11 cellular contexts compared by ENCODE assay signal in the genomic region with DNA sequence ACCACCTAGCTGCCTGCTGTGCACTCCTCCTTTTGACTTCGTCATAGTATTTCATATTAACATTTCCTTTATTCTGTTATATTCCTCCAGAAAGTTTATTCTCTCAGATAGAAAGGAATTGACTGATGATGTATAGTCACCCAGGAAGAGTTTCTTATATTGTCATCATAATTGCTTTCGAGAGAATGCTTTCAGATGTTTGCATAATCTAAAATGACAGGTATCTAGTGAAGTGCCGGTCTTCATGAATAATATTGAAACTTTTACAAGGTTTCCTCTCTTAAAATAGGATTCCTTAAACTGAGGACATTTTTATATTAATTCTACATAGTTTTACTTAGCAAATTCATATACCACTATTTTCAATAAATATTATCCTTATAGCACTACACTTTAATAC. TPM values are rescaled to one million over a fixed set of nuclear protein-coding genes. Genes with fewer than 3 reads are reported as not detected.
DNase-seq lines count a peak whose midpoint lies in the region; ATAC-seq and TF ChIP-seq lines count a peak whose summit lies in the region.
"Had no signal": no experiment of that assay in that cellular context is flagged by ENCODE, and none has a peak within 500 bp of the region (broad histone marks: within the 10 kb centered on the region; RNA-seq: fewer than 3 reads in every experiment).

No MANE protein-coding gene starts in this region.

- dilution Hi-C loops in mammary epithelial cell (cut with HindIII; ENCODE audit: low sequenced_read_pairs): no loop called here

- no peak overlapping the region for H2BK20ac ChIP-seq in H9 (ENCODE audit: low read depth, low read length, poor library complexity, severe bottlenecking)

- intact Hi-C loops in MCF 10A (cut with micrococcal nuclease) (no loop called here), mammary epithelial cell (cut with micrococcal nuclease) (no loop called here)

- no peaks in the 10 kb centered on the region for H3K27me3 Mint-ChIP-seq in MCF 10A (ENCODE audit: insufficient read depth, unreplicated experiment)
- no peaks in the 10 kb centered on the region for H3K27me3 Mint-ChIP-seq in H9 (ENCODE audit: low read depth)
- H3K27me3 Mint-ChIP-seq: naive thymus-derived CD4-positive, alpha-beta T cell; stimulated activated naive CD8-positive, alpha-beta T cell treated with anti-CD3 and anti-CD28 coated beads, Interleukin-15, amount 100 ng/mL, for 72 hours had no signal

- H3K4me1 Mint-ChIP-seq in MCF 10A (ENCODE audit: insufficient read depth, unreplicated experiment) (peaks cover 46% of the 10 kb centered on the region), H9 (peaks cover 33 to 38% of the 10 kb centered on the region in 2 experiments)

- H3K56ac ChIP-seq in H9 (ENCODE audit: insufficient read length, low read depth, low read length): no peak overlapping the region
- H3K56ac ChIP-seq in mesendoderm (ENCODE audit: low read length): no peak overlapping the region

- 93% methylated on average over 3 of the region's 3 CpGs for WGBS in mammary epithelial cell (ENCODE audit: low coverage, missing lambda C conversion rate)
- WGBS in H9 (ENCODE audit: extremely low coverage, insufficient read length, low lambda C conversion rate): no CpG with 5 or more reads among the region's 3 CpGs
- 89% methylated on average over 3 of the region's 3 CpGs for WGBS in smooth muscle cell (ENCODE audit: low lambda C conversion rate)
- no CpG with 5 or more reads among the region's 3 CpGs for WGBS in mesendoderm (ENCODE audit: extremely low coverage, insufficient coverage, low lambda C conversion rate)

- H3K4me3 ChIP-seq in mammary epithelial cell (replicated peaks in 1 of 3; ENCODE audit: insufficient read depth in 1 of 3, low read depth in 2 of 3, low read length in 3 of 3) (no peak overlapping the region), smooth muscle cell (no peak overlapping the region), mesendoderm (ENCODE audit: low read length) (no peak overlapping the region)

- peak; percentile 78 for ATAC-seq in HG03442 (IDR thresholded peaks at IDR 0.05; ENCODE audit: unreplicated experiment)
- ATAC-seq: naive thymus-derived CD4-positive, alpha-beta T cell; stimulated activated naive CD8-positive, alpha-beta T cell treated with anti-CD3 and anti-CD28 coated beads, Interleukin-15, amount 100 ng/mL, for 72 hours had no signal

- in situ Hi-C loops in mammary epithelial cell (cut with MboI; ENCODE audit: low sequenced_read_pairs in 2 of 2): no loop called here

- no peak overlapping the region for H4K91ac ChIP-seq in H9 (ENCODE audit: insufficient read length, low read depth, low read length)

- no TSS peak for BruUV-seq in MCF 10A (replicated peaks; lab: Mats Ljungman, UMichigan)
- BruUV-seq in mammary epithelial cell (replicated peaks; lab: Mats Ljungman, UMichigan): no TSS peak

- no peaks in the 10 kb centered on the region for H3K23me2 ChIP-seq in H9 (ENCODE audit: insufficient read length, low read depth, low read length, poor library complexity, severe bottlenecking)

- H4K5ac ChIP-seq in H9 (ENCODE audit: insufficient read length, low read depth, low read length): no peak overlapping the region
- no peak overlapping the region for H4K5ac ChIP-seq in mesendoderm (ENCODE audit: low read length)

- no peak overlapping the region for H3K14ac ChIP-seq in H9 (ENCODE audit: insufficient read depth, low read length)

- peaks cover 10% of the 10 kb centered on the region for H3K4me1 ChIP-seq in mammary epithelial cell (ENCODE audit: insufficient read depth, low read length)
- peaks cover 5% of the 10 kb centered on the region for H3K4me1 ChIP-seq in H9 (ENCODE audit: insufficient read depth, low read length)
- no peaks in the 10 kb centered on the region for H3K4me1 ChIP-seq in smooth muscle cell (ENCODE audit: low read depth)
- peaks cover 9% of the 10 kb centered on the region for H3K4me1 ChIP-seq in mesendoderm (ENCODE audit: control insufficient read depth, low read depth, low read length)

- POLR2A ChIA-PET in MCF 10A (lab: Yijun Ruan, JAX): interaction anchor here (6.1 kb wide), 1 partner anchor 10 kb away, joined by 74 read pairs; the partner anchor contains the start of gene SEC24D

- H3T11ph ChIP-seq in H9 (ENCODE audit: low read length): no peak overlapping the region

- H3F3A ChIP-seq in smooth muscle cell (ENCODE audit: low read depth): peaks cover 18% of the 10 kb centered on the region

- H3K18ac ChIP-seq in H9 (ENCODE audit: insufficient read length, low read depth, low read length) (no peak overlapping the region), mesendoderm (ENCODE audit: low read length) (no peak overlapping the region)

- TF ChIP-seq CTCF in MCF 10A (IDR thresholded peaks at IDR 0.05; ENCODE audit: unreplicated experiment) (no peak), mammary epithelial cell (conservative IDR thresholded peaks at IDR 0.05 in 1 of 2, IDR thresholded peaks at IDR 0.05 in 1 of 2; ENCODE audit: extremely low read depth in 1 of 2, insufficient read depth in 1 of 2, low read depth in 1 of 2, low read length in 2 of 2) (no peak), H9 (conservative IDR thresholded peaks at IDR 0.05) (no peak), smooth muscle cell (IDR thresholded peaks at IDR 0.05; ENCODE audit: borderline replicate concordance, insufficient read depth, poor library complexity, severe bottlenecking) (no peak)

- H3K4me3 Mint-ChIP-seq in MCF 10A (ENCODE audit: unreplicated experiment) (no peak overlapping the region), H9 (no peak overlapping the region; a peak in 1 of 5 replicates)
- H3K4me3 Mint-ChIP-seq: naive thymus-derived CD4-positive, alpha-beta T cell; stimulated activated naive CD8-positive, alpha-beta T cell treated with anti-CD3 and anti-CD28 coated beads, Interleukin-15, amount 100 ng/mL, for 72 hours had no signal

- CTCF ChIA-PET in MCF 10A (lab: Yijun Ruan, JAX) (interaction anchor here (0.6 to 1.1 kb wide), 2 partner anchors 39 to 65 kb away, joined by 3 to 5 read pairs; no protein-coding TSS in a partner anchor), mammary epithelial cell (lab: Charles Lee; ENCODE audit: low non-redundant PET) (interaction anchor here (0.7 kb wide), 1 partner anchor 85 kb away, joined by 4 read pairs; no protein-coding TSS in a partner anchor)

- H3K4ac ChIP-seq in H9 (ENCODE audit: low read depth, low read length) (no peak overlapping the region), mesendoderm (ENCODE audit: low read depth, low read length) (no peak overlapping the region)

- H3K9me3 ChIP-seq in mammary epithelial cell (replicated peaks; ENCODE audit: insufficient read depth, low read length) (no peaks in the 10 kb centered on the region), H9 (ENCODE audit: control insufficient read depth, low read depth, low read length) (no peaks in the 10 kb centered on the region), smooth muscle cell (replicated peaks; ENCODE audit: low read depth) (no peaks in the 10 kb centered on the region)

- H3K9ac ChIP-seq in mammary epithelial cell (ENCODE audit: insufficient read depth, low read length) (no peak overlapping the region), H9 (ENCODE audit: extremely low read depth, insufficient read length, low read length) (no peak overlapping the region), smooth muscle cell (ENCODE audit: low read depth) (no peak overlapping the region), mesendoderm (ENCODE audit: low read length) (no peak overlapping the region)

- no peaks in the 10 kb centered on the region for H3K9me3 Mint-ChIP-seq in MCF 10A (ENCODE audit: unreplicated experiment)
- H3K9me3 Mint-ChIP-seq in H9: no peaks in the 10 kb centered on the region
- H3K9me3 Mint-ChIP-seq: stimulated activated naive CD8-positive, alpha-beta T cell treated with anti-CD3 and anti-CD28 coated beads, Interleukin-15, amount 100 ng/mL, for 72 hours had no signal

- H2BK120ac ChIP-seq in H9 (ENCODE audit: low read depth, low read length, poor library complexity, severe bottlenecking) (no peak overlapping the region), mesendoderm (ENCODE audit: low read depth, low read length) (no peak overlapping the region)

- no peak overlapping the region for H3K27ac ChIP-seq in mammary epithelial cell (ENCODE audit: insufficient read depth, low read depth, low read length)
- H3K27ac ChIP-seq in H9 (ENCODE audit: insufficient read length, low read depth, low read length): no peak overlapping the region
- peak overlapping the region; percentile 48 for H3K27ac ChIP-seq in smooth muscle cell (ENCODE audit: low read depth)
- H3K27ac ChIP-seq in mesendoderm (ENCODE audit: low read depth, low read length): no peak overlapping the region

- H2AK5ac ChIP-seq in H9 (ENCODE audit: insufficient read length, low read length) (no peak overlapping the region), mesendoderm (ENCODE audit: low read length) (no peak overlapping the region)

- H3K27ac Mint-ChIP-seq in MCF 10A (ENCODE audit: low read depth, unreplicated experiment): peak overlapping the region; percentile 39
- peak overlapping the region in 2 of 3 experiments; percentile 25 to 78; a peak in 3 of 7 replicates for H3K27ac Mint-ChIP-seq in H9

- H3K36me3 Mint-ChIP-seq in MCF 10A (ENCODE audit: insufficient read depth, unreplicated experiment) (peaks cover 53% of the 10 kb centered on the region), H9 (ENCODE audit: insufficient read depth in 1 of 3, low read depth in 3 of 3) (peaks cover 27 to 50% (median 37%) of the 10 kb centered on the region in 3 experiments)

- H3K27me3 ChIP-seq in mammary epithelial cell (ENCODE audit: insufficient read depth, low read length): no peaks in the 10 kb centered on the region
- no peaks in the 10 kb centered on the region for H3K27me3 ChIP-seq in H9 (ENCODE audit: insufficient read depth, low read length)
- H3K27me3 ChIP-seq in smooth muscle cell (ENCODE audit: low read depth): no peaks in the 10 kb centered on the region
- H3K27me3 ChIP-seq in mesendoderm (ENCODE audit: insufficient read depth, low read length, poor library complexity): no peaks in the 10 kb centered on the region

- DNase-seq in MCF 10A (ENCODE audit: unreplicated experiment): no peak
- DNase-seq in mammary epithelial cell: no peak
- DNase-seq in H9: no peak
- DNase-seq in smooth muscle cell (lab: John Stamatoyannopoulos, UW; ENCODE audit: unreplicated experiment): no peak
- no peak for DNase-seq in activated CD4-positive, CD25-positive, alpha-beta regulatory T cell (lab: John Stamatoyannopoulos, UW)
- DNase-seq in hypothalamus (lab: John Stamatoyannopoulos, UW): no peak
- no peak for DNase-seq in mesendoderm
- DNase-seq: DMS53; naive thymus-derived CD4-positive, alpha-beta T cell; stimulated activated naive CD8-positive, alpha-beta T cell treated with anti-CD3 and anti-CD28 coated beads, Interleukin-15, amount 100 ng/mL, for 72 hours had no signal

- H3K23ac ChIP-seq in H9 (ENCODE audit: insufficient read length, low read depth, low read length): no peak overlapping the region
- H3K23ac ChIP-seq in mesendoderm (ENCODE audit: low read length): no peak overlapping the region

- peaks cover 6% of the 10 kb centered on the region for H3K36me3 ChIP-seq in mammary epithelial cell (ENCODE audit: insufficient read depth, low read length)
- peaks cover 22% of the 10 kb centered on the region for H3K36me3 ChIP-seq in smooth muscle cell (ENCODE audit: low read depth)
- H3K36me3 ChIP-seq in mesendoderm (ENCODE audit: control insufficient read depth, insufficient read depth, low read length): peaks cover 8% of the 10 kb centered on the region

- H4K20me1 ChIP-seq in mammary epithelial cell (ENCODE audit: insufficient read depth, low read length): peaks cover 3% of the 10 kb centered on the region
- H4K20me1 ChIP-seq in H9 (ENCODE audit: control insufficient read depth, insufficient read depth, insufficient read length): no peaks in the 10 kb centered on the region
- H4K20me1 ChIP-seq in smooth muscle cell (ENCODE audit: low read depth): peaks cover 100% of the 10 kb centered on the region

- no peak overlapping the region for H2BK5ac ChIP-seq in H9 (ENCODE audit: insufficient read length, low read length)
- H2BK5ac ChIP-seq in mesendoderm (ENCODE audit: low read length): no peak overlapping the region

- H3K79me2 ChIP-seq in mammary epithelial cell (ENCODE audit: insufficient read depth, low read length) (peaks cover 82% of the 10 kb centered on the region), H9 (ENCODE audit: insufficient read depth, low read length) (peaks cover 19% of the 10 kb centered on the region; the same call in 1 of the 2 replicates), smooth muscle cell (ENCODE audit: low read depth) (peaks cover 100% of the 10 kb centered on the region), mesendoderm (ENCODE audit: control insufficient read depth, insufficient read depth, low read length) (peaks cover 40% of the 10 kb centered on the region)

- no peak overlapping the region for H2BK12ac ChIP-seq in H9 (ENCODE audit: insufficient read length, low read depth, low read length)

- H2AFZ ChIP-seq in mammary epithelial cell (ENCODE audit: low read depth, low read length) (no peak overlapping the region), H9 (ENCODE audit: low read length) (no peak overlapping the region), smooth muscle cell (ENCODE audit: low read depth) (no peak overlapping the region)

- peaks cover 16% of the 10 kb centered on the region for H3K79me1 ChIP-seq in H9 (ENCODE audit: insufficient read depth, low read depth, low read length, poor library complexity, severe bottlenecking)
- peaks cover 21% of the 10 kb centered on the region for H3K79me1 ChIP-seq in mesendoderm (ENCODE audit: low read length)

- H3K4me2 ChIP-seq in mammary epithelial cell (ENCODE audit: insufficient read depth, low read depth, low read length) (no peak overlapping the region), H9 (ENCODE audit: insufficient read depth, insufficient read length, low read length) (no peak overlapping the region), smooth muscle cell (peak overlapping the region; percentile 77), mesendoderm (ENCODE audit: low read length) (no peak overlapping the region)

- H2BK15ac ChIP-seq in H9 (ENCODE audit: low read depth, low read length) (no peak overlapping the region), mesendoderm (replicated peaks; ENCODE audit: low read depth) (no peak overlapping the region)

- H4K8ac ChIP-seq in H9 (replicated peaks; ENCODE audit: insufficient read length, low read depth, low read length) (no peak overlapping the region), mesendoderm (ENCODE audit: low read depth, low read length) (no peak overlapping the region)

RNA-seq across cellular contexts. Expression of gene SEC24D, which starts 10.1 kb away (rescaled TPM):
- 117 and 134 TPM in 2 replicates for total RNA-seq in MCF 10A (2022)
- 10 to 100 TPM; 41.8 to 70.6 TPM for total RNA-seq in mammary epithelial cell
- polyA plus RNA-seq in mammary epithelial cell: 30.7 TPM
- 50.5 TPM for polyA minus RNA-seq in mammary epithelial cell
- total RNA-seq in H9 (2021): 59.1 and 61.5 TPM in 2 replicates
- total RNA-seq in smooth muscle cell: 228 and 237 TPM in 2 replicates
- 133 and 163 TPM in 2 replicates for polyA plus RNA-seq in smooth muscle cell
- 30.3 TPM for polyA plus RNA-seq in mesendoderm (2013, experiment 1 of 2)
- polyA plus RNA-seq in mesendoderm (2013, experiment 2 of 2): 32.4 TPM
